Comparison of ENCODE assay signal across 1 cellular context in the genomic region with DNA sequence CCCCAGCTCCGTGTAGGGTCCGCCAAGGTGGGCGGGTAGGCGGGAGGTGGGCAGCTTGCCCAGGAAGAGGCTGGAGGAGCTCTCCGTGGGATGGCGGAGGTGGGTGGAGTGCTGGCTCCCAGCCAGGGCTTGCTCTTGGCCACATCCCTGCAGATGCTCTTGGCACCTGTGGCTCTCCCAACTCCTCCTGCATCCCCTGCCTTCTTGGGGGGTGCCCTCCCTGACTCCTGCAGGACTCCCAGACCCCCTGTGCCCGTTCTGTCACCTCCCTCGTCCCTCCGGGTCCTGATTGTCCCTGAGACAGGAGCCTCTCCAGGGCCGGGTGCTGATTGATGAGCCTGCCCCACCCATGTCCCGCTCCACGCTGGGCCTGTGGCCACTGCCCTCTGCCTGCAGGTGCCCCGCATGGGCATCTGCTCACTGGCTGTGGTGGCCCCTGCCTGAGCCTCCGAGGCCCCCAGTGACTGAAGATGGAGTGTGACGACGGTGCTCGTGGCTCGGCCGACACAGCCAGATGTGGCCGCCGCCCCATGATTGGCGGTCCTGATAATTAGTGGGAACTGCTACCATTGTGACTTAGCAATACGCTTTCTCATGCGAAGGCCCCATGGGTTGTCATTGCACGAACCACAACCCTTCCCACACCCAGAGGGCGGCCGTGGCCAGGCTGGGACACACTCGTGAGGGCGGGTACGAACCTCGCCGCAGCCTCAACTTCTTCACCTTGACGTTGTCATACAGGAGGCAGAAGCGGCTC.
A peak's percentile ranks its signal among the peaks of the same experiment; 100 is the strongest.
TF ChIP-seq lines count a peak whose summit lies in the region.

No MANE protein-coding gene starts in this region.

TF ChIP-seq in HEK293, 187 proteins besides CTCF, POLR2A, EP300 and RAD21 (continued from another document):
- TF ChIP-seq, protein P1, sequence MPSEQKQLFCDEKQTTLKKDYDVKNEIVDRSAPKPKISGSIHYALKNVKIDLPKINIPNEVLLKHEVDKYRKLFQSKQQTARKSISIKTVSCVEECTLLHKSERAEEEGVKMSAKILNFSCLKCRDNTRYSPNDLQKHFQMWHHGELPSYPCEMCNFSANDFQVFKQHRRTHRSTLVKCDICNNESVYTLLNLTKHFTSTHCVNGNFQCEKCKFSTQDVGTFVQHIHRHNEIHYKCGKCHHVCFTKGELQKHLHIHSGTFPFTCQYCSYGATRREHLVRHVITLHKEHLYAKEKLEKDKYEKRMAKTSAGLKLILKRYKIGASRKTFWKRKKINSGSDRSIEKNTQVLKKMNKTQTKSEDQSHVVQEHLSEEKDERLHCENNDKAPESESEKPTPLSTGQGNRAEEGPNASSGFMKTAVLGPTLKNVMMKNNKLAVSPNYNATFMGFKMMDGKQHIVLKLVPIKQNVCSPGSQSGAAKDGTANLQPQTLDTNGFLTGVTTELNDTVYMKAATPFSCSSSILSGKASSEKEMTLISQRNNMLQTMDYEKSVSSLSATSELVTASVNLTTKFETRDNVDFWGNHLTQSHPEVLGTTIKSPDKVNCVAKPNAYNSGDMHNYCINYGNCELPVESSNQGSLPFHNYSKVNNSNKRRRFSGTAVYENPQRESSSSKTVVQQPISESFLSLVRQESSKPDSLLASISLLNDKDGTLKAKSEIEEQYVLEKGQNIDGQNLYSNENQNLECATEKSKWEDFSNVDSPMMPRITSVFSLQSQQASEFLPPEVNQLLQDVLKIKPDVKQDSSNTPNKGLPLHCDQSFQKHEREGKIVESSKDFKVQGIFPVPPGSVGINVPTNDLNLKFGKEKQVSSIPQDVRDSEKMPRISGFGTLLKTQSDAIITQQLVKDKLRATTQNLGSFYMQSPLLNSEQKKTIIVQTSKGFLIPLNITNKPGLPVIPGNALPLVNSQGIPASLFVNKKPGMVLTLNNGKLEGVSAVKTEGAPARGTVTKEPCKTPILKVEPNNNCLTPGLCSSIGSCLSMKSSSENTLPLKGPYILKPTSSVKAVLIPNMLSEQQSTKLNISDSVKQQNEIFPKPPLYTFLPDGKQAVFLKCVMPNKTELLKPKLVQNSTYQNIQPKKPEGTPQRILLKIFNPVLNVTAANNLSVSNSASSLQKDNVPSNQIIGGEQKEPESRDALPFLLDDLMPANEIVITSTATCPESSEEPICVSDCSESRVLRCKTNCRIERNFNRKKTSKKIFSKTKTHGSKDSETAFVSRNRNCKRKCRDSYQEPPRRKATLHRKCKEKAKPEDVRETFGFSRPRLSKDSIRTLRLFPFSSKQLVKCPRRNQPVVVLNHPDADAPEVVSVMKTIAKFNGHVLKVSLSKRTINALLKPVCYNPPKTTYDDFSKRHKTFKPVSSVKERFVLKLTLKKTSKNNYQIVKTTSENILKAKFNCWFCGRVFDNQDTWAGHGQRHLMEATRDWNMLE (tag by site-specific recombination; conservative IDR thresholded peaks at IDR 0.05; ENCODE audit: low read depth): no peak
- TF ChIP-seq GLIS2 (tag by site-specific recombination; IDR thresholded peaks at IDR 0.05): peak; percentile 31; the same call in 1 of the 2 replicates
- TF ChIP-seq, protein P2, sequence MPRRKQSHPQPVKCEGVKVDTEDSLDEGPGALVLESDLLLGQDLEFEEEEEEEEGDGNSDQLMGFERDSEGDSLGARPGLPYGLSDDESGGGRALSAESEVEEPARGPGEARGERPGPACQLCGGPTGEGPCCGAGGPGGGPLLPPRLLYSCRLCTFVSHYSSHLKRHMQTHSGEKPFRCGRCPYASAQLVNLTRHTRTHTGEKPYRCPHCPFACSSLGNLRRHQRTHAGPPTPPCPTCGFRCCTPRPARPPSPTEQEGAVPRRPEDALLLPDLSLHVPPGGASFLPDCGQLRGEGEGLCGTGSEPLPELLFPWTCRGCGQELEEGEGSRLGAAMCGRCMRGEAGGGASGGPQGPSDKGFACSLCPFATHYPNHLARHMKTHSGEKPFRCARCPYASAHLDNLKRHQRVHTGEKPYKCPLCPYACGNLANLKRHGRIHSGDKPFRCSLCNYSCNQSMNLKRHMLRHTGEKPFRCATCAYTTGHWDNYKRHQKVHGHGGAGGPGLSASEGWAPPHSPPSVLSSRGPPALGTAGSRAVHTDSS (tag by site-specific recombination; IDR thresholded peaks at IDR 0.05): no peak
TF ChIP-seq in HEK293: peak in this region for 8.
